ENCODE assay signal across 18 cellular contexts in the genomic region with DNA sequence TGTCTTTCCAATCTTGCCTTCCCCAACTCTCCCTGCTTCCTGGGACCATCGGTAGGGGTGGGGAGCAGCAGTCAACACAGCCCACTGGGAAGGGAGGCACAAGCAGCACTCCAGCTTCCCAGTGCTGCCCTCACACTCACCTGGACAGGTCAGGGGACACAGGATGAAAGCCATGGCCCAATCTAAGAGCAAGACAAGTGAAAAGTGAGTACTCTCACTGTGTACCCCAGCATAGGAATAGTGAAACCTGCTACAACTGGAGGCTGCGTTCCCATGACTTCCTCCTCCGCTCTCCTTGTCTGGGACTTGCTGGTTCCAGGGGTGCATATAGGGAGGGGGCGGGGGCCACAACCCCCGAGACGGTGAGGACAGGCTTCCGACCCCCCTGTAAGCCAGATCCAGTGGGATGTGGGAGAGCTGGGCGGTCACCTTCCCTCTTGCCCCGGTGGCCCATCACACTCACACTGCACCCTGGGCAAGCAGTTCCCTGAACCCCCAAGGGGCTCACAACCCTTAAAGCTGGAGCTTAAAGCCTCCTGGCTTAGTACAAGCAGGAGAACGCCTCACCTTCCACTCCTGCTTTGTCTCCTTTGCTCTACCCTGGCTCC. TPM values are rescaled to one million over a fixed set of nuclear protein-coding genes. Genes with fewer than 3 reads are reported as not detected.
A peak's percentile ranks its signal among the peaks of the same experiment; 100 is the strongest.
DNase-seq lines count a peak whose midpoint lies in the region; FAIRE-seq and TF ChIP-seq lines count a peak whose summit lies in the region.
"Had no signal": no experiment of that assay in that cellular context is flagged by ENCODE, and none has a peak within 500 bp of the region (broad histone marks: within the 10 kb centered on the region; RNA-seq: fewer than 3 reads in every experiment).

No MANE protein-coding gene starts in this region.

- H3K4me1 ChIP-seq in HUES6 (ENCODE audit: control insufficient read depth, insufficient read depth, low read length) (peaks cover 19% of the 10 kb centered on the region), osteoblast (ENCODE audit: insufficient read depth, low read length) (peaks cover 9% of the 10 kb centered on the region)
- H3K4me1 ChIP-seq: BE2C had no signal

- no peak overlapping the region for H3K9ac ChIP-seq in HUES6 (ENCODE audit: low read length)
- H3K9ac ChIP-seq: KMS-11 had no signal

- H3K27ac ChIP-seq in HUES6 (ENCODE audit: low read depth, low read length) (0 out of 2 replicates have a peak overlapping the region, but pooled peaks have one; percentile 2), caudate nucleus (ENCODE audit: low read depth, low read length) (peak overlapping the region; percentile 31), osteoblast (ENCODE audit: low read depth, low read length) (no peak overlapping the region)
- H3K27ac ChIP-seq: KMS-11 had no signal

- H4K20me1 ChIP-seq in osteoblast (ENCODE audit: insufficient read depth, low read length): peaks cover 7% of the 10 kb centered on the region

- no peak overlapping the region for H3K4me3 ChIP-seq in HUES6 (ENCODE audit: low read depth, low read length)
- H3K4me3 ChIP-seq in osteoblast (ENCODE audit: insufficient read depth, low read length): no peak overlapping the region
- H3K4me3 ChIP-seq: skin epidermis had no signal

- peaks cover 4% of the 10 kb centered on the region for H3K79me2 ChIP-seq in osteoblast (ENCODE audit: insufficient read depth, low read length)

- no peak for DNase-seq in GM12891 (ENCODE audit: insufficient read length, low spot score)
- no peak for DNase-seq in caudate nucleus (lab: John Stamatoyannopoulos, UW)
- DNase-seq in osteoblast (ENCODE audit: insufficient read length, low spot score, missing footprints): peak; percentile 39
- DNase-seq in NCI-H345 (lab: John Stamatoyannopoulos, UW): no peak
- DNase-seq in Kasumi-1 (lab: John Stamatoyannopoulos, UW): no peak
- DNase-seq in HCEC 1CT: no peak
- DNase-seq: activated CD4-positive, CD25-positive, alpha-beta regulatory T cell; BE2C; immature natural killer cell; naive thymus-derived CD4-positive, alpha-beta T cell; NCI-H1092; NCI-H2171; NCI-H82; stimulated activated CD4-positive, alpha-beta T cell treated with anti-CD3 and anti-CD28 coated beads, Interleukin-4, amount 100 ng/mL, for 24 hours had no signal

- H3K27me3 ChIP-seq in HUES6 (ENCODE audit: control insufficient read depth, insufficient read depth, low read length) (no peaks in the 10 kb centered on the region), osteoblast (ENCODE audit: insufficient read depth, low read length) (no peaks in the 10 kb centered on the region)
- H3K27me3 ChIP-seq: BE2C had no signal

- no peak for TF ChIP-seq CTCF in osteoblast (IDR thresholded peaks at IDR 0.05; ENCODE audit: extremely low read depth, low read depth, low read length)

- no peak overlapping the region for H2AFZ ChIP-seq in osteoblast (ENCODE audit: low read length)

- no peak overlapping the region for H3K4me2 ChIP-seq in osteoblast (ENCODE audit: insufficient read depth, low read length)
- H3K4me2 ChIP-seq: KMS-11 had no signal

- no peak for FAIRE-seq in GM12891 (lab: Jason Lieb, UNC)
- FAIRE-seq: H54 had no signal

- TF ChIP-seq POLR2A in GM12891 (IDR thresholded peaks at IDR 0.05; ENCODE audit: low read depth, low read length): peak; percentile 67; the same call in 1 of the 2 replicates

- H3K36me3 ChIP-seq in HUES6 (ENCODE audit: control insufficient read depth, insufficient read depth, low read length) (peaks cover 34% of the 10 kb centered on the region), osteoblast (ENCODE audit: insufficient read depth, low read length) (peaks cover 42% of the 10 kb centered on the region)

- H3K9me3 ChIP-seq in HUES6 (ENCODE audit: control insufficient read depth, insufficient read depth, low read depth, low read length) (no peaks in the 10 kb centered on the region), osteoblast (ENCODE audit: low read depth, low read length) (no peaks in the 10 kb centered on the region)
- H3K9me3 ChIP-seq: BE2C had no signal

TF ChIP-seq in GM12891, 5 proteins besides CTCF, POLR2A, EP300 and RAD21:
- no peak for TF ChIP-seq PAX5 (IDR thresholded peaks at IDR 0.05; ENCODE audit: insufficient read depth, low read length, severe bottlenecking)

RNA-seq across cellular contexts. Expression of gene SLC25A19, which starts 29.5 kb away (rescaled TPM):
- polyA plus RNA-seq in GM12891 (2012; ENCODE audit: low read depth, missing spikeins): 59.2 TPM
- 4.7 and 7.1 TPM in 2 replicates for total RNA-seq in osteoblast

RNA-seq across cellular contexts. Expression of gene MIF4GD, which starts 47.7 kb away (rescaled TPM):
- 40.8 TPM for polyA plus RNA-seq in GM12891 (2012; ENCODE audit: low read depth, missing spikeins)
- 8.7 and 9.4 TPM in 2 replicates for total RNA-seq in osteoblast

RNA-seq across cellular contexts. Expression of gene MRPS7, which starts 57.0 kb away (rescaled TPM):
- polyA plus RNA-seq in GM12891 (2012; ENCODE audit: low read depth, missing spikeins): 67.2 TPM
- total RNA-seq in osteoblast: 43.6 and 45.6 TPM in 2 replicates

RNA-seq across cellular contexts. Expression of gene GGA3, which starts 57.3 kb away (rescaled TPM):
- 48.3 TPM for polyA plus RNA-seq in GM12891 (2012; ENCODE audit: low read depth, missing spikeins)
- total RNA-seq in osteoblast: 9.0 and 12.1 TPM in 2 replicates
